19 cellular contexts compared by ENCODE assay signal in genomic region chr3:146502887-146503458, GRCh38. TPM values are rescaled to one million over a fixed set of nuclear protein-coding genes. Genes with fewer than 3 reads are reported as not detected.
DNase-seq lines count a peak whose midpoint lies in the region; ATAC-seq and TF ChIP-seq lines count a peak whose summit lies in the region.
"Had no signal": no experiment of that assay in that cellular context is flagged by ENCODE, and none has a peak within 500 bp of the region (broad histone marks: within the 10 kb centered on the region; RNA-seq: fewer than 3 reads in every experiment).

No MANE protein-coding gene starts in this region.

- no peak for ATAC-seq in WTC11
- no peak for ATAC-seq in HG02970 (IDR thresholded peaks at IDR 0.05; ENCODE audit: low FRiP score, unreplicated experiment)
- ATAC-seq: gastroesophageal sphincter had no signal

- H3K4me3 Mint-ChIP-seq in WTC11 = no peak overlapping the region

- peaks cover 53% of the 10 kb centered on the region for H3K4me1 Mint-ChIP-seq in WTC11

- H3K27me3 Mint-ChIP-seq in WTC11 (ENCODE audit: low read depth) = no peaks in the 10 kb centered on the region

- no peak for DNase-seq in WTC11 (ENCODE audit: low spot score)
- peak; percentile 48 for DNase-seq in fibroblast of pulmonary artery (ENCODE audit: low read depth)
- no peak for DNase-seq in MV-4-11 (lab: John Stamatoyannopoulos, UW)
- no peak for DNase-seq in NCI-H2081 (lab: John Stamatoyannopoulos, UW)
- DNase-seq: activated naive CD4-positive, alpha-beta T cell treated with Interleukin-2 at 50 U/mL for 16 hours; DND-41; effector memory CD4-positive, alpha-beta T cell; NCI-H187; NCI-H524 treated with DMSO at 0.1 percent for 48 hours; occipital lobe; small intestine; stimulated activated naive CD4-positive, alpha-beta T cell treated with Interleukin-2 at 50 U/mL for 16 hours had no signal

- H3K36me3 Mint-ChIP-seq in WTC11 = peaks cover 4% of the 10 kb centered on the region; the same call in 1 of the 2 replicates

- no peaks in the 10 kb centered on the region for H3K9me3 ChIP-seq in HUES48 (ENCODE audit: control insufficient read depth, insufficient read depth, low read length)
- no peaks in the 10 kb centered on the region for H3K9me3 ChIP-seq in skeletal muscle satellite cell (replicated peaks; ENCODE audit: low read length)
- H3K9me3 ChIP-seq: gastroesophageal sphincter, vagina had no signal

- H3K4me2 ChIP-seq in skeletal muscle satellite cell (ENCODE audit: low read length) = peak overlapping the region; percentile 66
- H3K4me2 ChIP-seq: BLaER1 had no signal

- H3K9ac ChIP-seq in HUES48 (ENCODE audit: low read depth, low read length) = no peak overlapping the region
- H3K9ac ChIP-seq in skeletal muscle satellite cell (ENCODE audit: low read depth, low read length) = peak overlapping the region; percentile 54
- H3K9ac ChIP-seq: BLaER1 had no signal

- H3K4me3 ChIP-seq in HUES48 (ENCODE audit: low read depth, low read length) (no peak overlapping the region), fibroblast of pulmonary artery (replicated peaks; ENCODE audit: low read depth, low read length) (no peak overlapping the region), skeletal muscle satellite cell (ENCODE audit: low read length) (no peak overlapping the region)
- H3K4me3 ChIP-seq: BLaER1, gastroesophageal sphincter, vagina had no signal

- no peaks in the 10 kb centered on the region for H3K36me3 ChIP-seq in HUES48 (ENCODE audit: control insufficient read depth, insufficient read depth, low read length)
- H3K36me3 ChIP-seq in skeletal muscle satellite cell (ENCODE audit: insufficient read depth, low read length) = no peaks in the 10 kb centered on the region
- H3K36me3 ChIP-seq: BLaER1, gastroesophageal sphincter, vagina had no signal

- POLR2A ChIA-PET in WTC11 (lab: Charles Lee) = no interaction called here

- peak overlapping the region; percentile 95 for H3K27ac ChIP-seq in HUES48 (ENCODE audit: low read depth, low read length)
- H3K27ac ChIP-seq: BLaER1, gastroesophageal sphincter, vagina had no signal

- CTCF ChIA-PET in WTC11 (lab: Charles Lee) = no interaction called here

- H3K4me1 ChIP-seq in HUES48 (ENCODE audit: control insufficient read depth, insufficient read depth, low read length) (peaks cover 49% of the 10 kb centered on the region), skeletal muscle satellite cell (ENCODE audit: control insufficient read depth, insufficient read depth, low read length) (peaks cover 50% of the 10 kb centered on the region)

- peaks cover 19% of the 10 kb centered on the region for H3K9me3 Mint-ChIP-seq in WTC11

- no peak for TF ChIP-seq CTCF in WTC11 (IDR thresholded peaks at IDR 0.05)
- no peak for TF ChIP-seq CTCF in fibroblast of pulmonary artery (IDR thresholded peaks at IDR 0.05; ENCODE audit: low read length, missing control alignments)

- peak overlapping the region; percentile 50; the same call in 1 of the 2 replicates for H3K27ac Mint-ChIP-seq in WTC11

- H3K27me3 ChIP-seq in HUES48 (ENCODE audit: control insufficient read depth, insufficient read depth, low read length) (no peaks in the 10 kb centered on the region), skeletal muscle satellite cell (ENCODE audit: control insufficient read depth, insufficient read depth, low read length) (no peaks in the 10 kb centered on the region)
- H3K27me3 ChIP-seq: BLaER1, gastroesophageal sphincter, vagina had no signal

TF ChIP-seq in WTC11, 78 proteins besides CTCF, POLR2A, EP300 and RAD21:
- TF ChIP-seq NFE2L1 (CRISPR knock-in tag; IDR thresholded peaks at IDR 0.05) = no peak
- no peak for TF ChIP-seq GABPB1 (CRISPR knock-in tag; IDR thresholded peaks at IDR 0.05)
- no peak for TF ChIP-seq EMX1 (CRISPR knock-in tag; IDR thresholded peaks at IDR 0.05)
- TF ChIP-seq, protein P1, sequence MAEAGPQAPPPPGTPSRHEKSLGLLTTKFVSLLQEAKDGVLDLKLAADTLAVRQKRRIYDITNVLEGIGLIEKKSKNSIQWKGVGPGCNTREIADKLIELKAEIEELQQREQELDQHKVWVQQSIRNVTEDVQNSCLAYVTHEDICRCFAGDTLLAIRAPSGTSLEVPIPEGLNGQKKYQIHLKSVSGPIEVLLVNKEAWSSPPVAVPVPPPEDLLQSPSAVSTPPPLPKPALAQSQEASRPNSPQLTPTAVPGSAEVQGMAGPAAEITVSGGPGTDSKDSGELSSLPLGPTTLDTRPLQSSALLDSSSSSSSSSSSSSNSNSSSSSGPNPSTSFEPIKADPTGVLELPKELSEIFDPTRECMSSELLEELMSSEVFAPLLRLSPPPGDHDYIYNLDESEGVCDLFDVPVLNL (CRISPR knock-in tag; IDR thresholded peaks at IDR 0.05; ENCODE audit: borderline replicate concordance, low read depth) = no peak
- TF ChIP-seq FOXP1 (CRISPR knock-in tag; IDR thresholded peaks at IDR 0.05; ENCODE audit: borderline replicate concordance) = no peak
- no peak for TF ChIP-seq ATF2 (CRISPR knock-in tag; IDR thresholded peaks at IDR 0.05; ENCODE audit: borderline replicate concordance, low read depth)
- TF ChIP-seq ZNF232 (CRISPR knock-in tag; IDR thresholded peaks at IDR 0.05) = no peak
- TF ChIP-seq, protein P2, sequence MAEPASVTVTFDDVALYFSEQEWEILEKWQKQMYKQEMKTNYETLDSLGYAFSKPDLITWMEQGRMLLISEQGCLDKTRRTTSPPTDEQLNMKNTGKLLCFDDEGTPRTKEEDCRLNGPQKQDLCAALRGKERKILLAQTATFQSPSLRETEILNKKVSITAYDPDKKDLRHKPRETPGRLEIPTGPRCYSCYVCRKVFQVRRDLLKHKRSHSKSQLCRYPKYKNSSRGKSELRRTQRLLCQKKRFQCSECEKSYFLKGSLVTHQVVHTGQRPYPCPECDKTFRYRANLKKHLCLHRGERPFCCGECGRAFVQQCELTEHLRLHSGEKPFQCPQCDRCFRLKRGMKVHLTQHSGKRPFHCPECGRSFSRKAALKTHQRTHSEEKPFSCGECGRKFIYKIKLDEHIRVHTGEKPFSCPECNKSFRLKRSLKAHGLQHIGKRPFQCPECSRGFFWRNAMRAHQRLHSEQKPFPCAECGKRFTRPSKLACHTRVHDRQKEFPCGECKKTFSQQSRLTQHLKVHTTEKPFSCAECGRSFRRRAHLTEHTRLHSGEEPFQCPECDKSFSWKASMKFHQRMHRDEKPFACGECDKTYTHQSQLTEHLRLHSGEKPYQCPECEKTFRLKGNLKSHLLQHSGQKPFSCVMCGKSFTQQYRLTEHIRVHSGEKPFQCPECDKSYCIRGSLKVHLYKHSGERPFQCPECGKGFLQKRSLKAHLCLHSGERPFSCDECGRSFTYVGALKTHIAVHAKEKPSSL (CRISPR knock-in tag; conservative IDR thresholded peaks at IDR 0.05) = no peak
- TF ChIP-seq, protein P3, sequence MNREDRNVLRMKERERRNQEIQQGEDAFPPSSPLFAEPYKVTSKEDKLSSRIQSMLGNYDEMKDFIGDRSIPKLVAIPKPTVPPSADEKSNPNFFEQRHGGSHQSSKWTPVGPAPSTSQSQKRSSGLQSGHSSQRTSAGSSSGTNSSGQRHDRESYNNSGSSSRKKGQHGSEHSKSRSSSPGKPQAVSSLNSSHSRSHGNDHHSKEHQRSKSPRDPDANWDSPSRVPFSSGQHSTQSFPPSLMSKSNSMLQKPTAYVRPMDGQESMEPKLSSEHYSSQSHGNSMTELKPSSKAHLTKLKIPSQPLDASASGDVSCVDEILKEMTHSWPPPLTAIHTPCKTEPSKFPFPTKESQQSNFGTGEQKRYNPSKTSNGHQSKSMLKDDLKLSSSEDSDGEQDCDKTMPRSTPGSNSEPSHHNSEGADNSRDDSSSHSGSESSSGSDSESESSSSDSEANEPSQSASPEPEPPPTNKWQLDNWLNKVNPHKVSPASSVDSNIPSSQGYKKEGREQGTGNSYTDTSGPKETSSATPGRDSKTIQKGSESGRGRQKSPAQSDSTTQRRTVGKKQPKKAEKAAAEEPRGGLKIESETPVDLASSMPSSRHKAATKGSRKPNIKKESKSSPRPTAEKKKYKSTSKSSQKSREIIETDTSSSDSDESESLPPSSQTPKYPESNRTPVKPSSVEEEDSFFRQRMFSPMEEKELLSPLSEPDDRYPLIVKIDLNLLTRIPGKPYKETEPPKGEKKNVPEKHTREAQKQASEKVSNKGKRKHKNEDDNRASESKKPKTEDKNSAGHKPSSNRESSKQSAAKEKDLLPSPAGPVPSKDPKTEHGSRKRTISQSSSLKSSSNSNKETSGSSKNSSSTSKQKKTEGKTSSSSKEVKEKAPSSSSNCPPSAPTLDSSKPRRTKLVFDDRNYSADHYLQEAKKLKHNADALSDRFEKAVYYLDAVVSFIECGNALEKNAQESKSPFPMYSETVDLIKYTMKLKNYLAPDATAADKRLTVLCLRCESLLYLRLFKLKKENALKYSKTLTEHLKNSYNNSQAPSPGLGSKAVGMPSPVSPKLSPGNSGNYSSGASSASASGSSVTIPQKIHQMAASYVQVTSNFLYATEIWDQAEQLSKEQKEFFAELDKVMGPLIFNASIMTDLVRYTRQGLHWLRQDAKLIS (CRISPR knock-in tag; IDR thresholded peaks at IDR 0.05; ENCODE audit: borderline replicate concordance) = no peak
- no peak for TF ChIP-seq ESRRA (CRISPR knock-in tag; IDR thresholded peaks at IDR 0.05; ENCODE audit: borderline replicate concordance)
- no peak for TF ChIP-seq HMGA2 (CRISPR knock-in tag; IDR thresholded peaks at IDR 0.05)
- no peak for TF ChIP-seq ZNF317 (CRISPR knock-in tag; IDR thresholded peaks at IDR 0.05; ENCODE audit: borderline replicate concordance, low read depth)

RNA-seq across cellular contexts. Expression of gene PLSCR2, which starts 33.6 kb away (rescaled TPM):
- 0.18 to 0.39 TPM (median 0.23 TPM) in 3 replicates for total RNA-seq in WTC11 (2021)
- not detected in 2 replicates for total RNA-seq in skeletal muscle satellite cell (2012; rRNA removed)
- total RNA-seq: occipital lobe, OCI-LY7, vagina had no signal

RNA-seq across cellular contexts. Expression of gene PLSCR1, which starts 41.4 kb away (rescaled TPM):
- total RNA-seq in WTC11 (2021) = 44.4 to 58.1 TPM (median 48.1 TPM) in 3 replicates
- 33.6 and 41.8 TPM in 2 replicates for total RNA-seq in skeletal muscle satellite cell (2012; rRNA removed)
